In genomic region chr2:238287702-238288649, GRCh38 we compare ENCODE assay signal across 8 cellular contexts.
A peak's percentile ranks its signal among the peaks of the same experiment; 100 is the strongest.
DNase-seq lines count a peak whose midpoint lies in the region; ATAC-seq and TF ChIP-seq lines count a peak whose summit lies in the region.

PER2 (minus strand) TSS chr2:238288610; CDS start chr2:238277936, 10,674 bp downstream.

- peaks cover 32% of the 10 kb centered on the region for H3K4me1 ChIP-seq in rectal smooth muscle tissue (ENCODE audit: control insufficient read depth, insufficient read depth, low read length)

- peak within 1 kb of the TSS; percentile 49; the same call in 1 of the 2 replicates for H3K27ac ChIP-seq in SK-N-MC
- H3K27ac ChIP-seq in rectal smooth muscle tissue (ENCODE audit: low read depth, low read length): peak within 1 kb of the TSS; percentile 98

- in situ Hi-C loops in astrocyte of the cerebellum (cut with HindIII; ENCODE audit: low sequenced_read_pairs): no loop called here

- H3K9me3 ChIP-seq in SK-N-MC (ENCODE audit: low read depth, low read length): no peaks in the 10 kb centered on the region

- no peaks in the 10 kb centered on the region for H3K27me3 ChIP-seq in rectal smooth muscle tissue (ENCODE audit: control insufficient read depth, insufficient read depth, low read length)

- DNase-seq in DMS53 (lab: John Stamatoyannopoulos, UW): peak; percentile 96
- DNase-seq in SK-N-MC (ENCODE audit: low read depth, low spot score): no peak
- DNase-seq in astrocyte of the cerebellum (ENCODE audit: low read depth): peak; percentile 71
- peak in 26 of 51 donors; percentile 12 to 70 (median 42) for DNase-seq in hypothalamus (lab: John Stamatoyannopoulos, UW)
- DNase-seq in NCI-H1048 (lab: John Stamatoyannopoulos, UW): no peak

- H3K36me3 ChIP-seq in SK-N-MC (ENCODE audit: insufficient read depth, low read length): no peaks in the 10 kb centered on the region
- no peaks in the 10 kb centered on the region for H3K36me3 ChIP-seq in rectal smooth muscle tissue (ENCODE audit: control insufficient read depth, insufficient read depth, low read length)

- H3K9ac ChIP-seq in SK-N-MC (ENCODE audit: insufficient read length) (peak within 1 kb of the TSS; percentile 83), rectal smooth muscle tissue (ENCODE audit: low read length) (peak within 1 kb of the TSS; percentile 96)

- H3K4me3 ChIP-seq in SK-N-MC (peak within 1 kb of the TSS; percentile 89), astrocyte of the cerebellum (ENCODE audit: low read depth, low read length) (peak within 1 kb of the TSS; percentile 78), rectal smooth muscle tissue (ENCODE audit: low read length) (peak within 1 kb of the TSS; percentile 97)

- peak; percentile 39 for ATAC-seq in GM19438 (IDR thresholded peaks at IDR 0.05; ENCODE audit: low read depth, unreplicated experiment)
- peak; percentile 21 for ATAC-seq in HG03565 (IDR thresholded peaks at IDR 0.05; ENCODE audit: unreplicated experiment)

- peak; percentile 37 for TF ChIP-seq CTCF in astrocyte of the cerebellum (IDR thresholded peaks at IDR 0.05; ENCODE audit: low read depth, low read length, missing control alignments)

Comparison
In these comparisons a context has a peak if more than half of its experiments do, and no peak if none do; other contexts are left out.
1. DNase-seq: peak in DMS53 (single experiment), astrocyte of the cerebellum (single experiment) and hypothalamus (26 of 51); none in SK-N-MC (single experiment) and NCI-H1048 (single experiment).
2. Peak in every context shown above with its lines, with median percentiles within 50 percentile points of each other: H3K4me3 ChIP-seq.